In the genomic region with DNA sequence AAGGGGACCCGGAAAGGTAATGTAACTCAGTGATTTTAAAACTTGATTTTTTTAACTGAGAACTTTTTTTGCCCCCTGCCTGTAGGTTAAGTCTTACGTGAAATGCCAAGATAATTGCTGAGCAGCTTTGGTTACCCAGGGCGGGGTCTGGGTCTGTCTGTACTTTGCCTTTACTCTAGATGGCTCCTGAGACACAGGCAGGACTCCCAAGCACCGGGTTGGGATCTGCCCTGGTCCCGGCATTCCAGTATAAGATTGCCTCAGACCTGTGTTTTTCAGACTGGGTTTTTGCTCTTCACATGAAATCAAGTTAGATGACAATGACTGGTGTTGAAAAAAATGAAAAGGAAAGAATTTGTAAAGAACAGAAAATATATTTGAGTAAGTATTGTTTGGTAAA, we compare ENCODE assay signal across 27 cellular contexts.
"Had no signal": no experiment of that assay in that cellular context is flagged by ENCODE, and none has a peak within 500 bp of the region (broad histone marks: within the 10 kb centered on the region; RNA-seq: fewer than 3 reads in every experiment).

No MANE protein-coding gene starts in this region.

- H3K4me1 ChIP-seq: esophagus muscularis mucosa, lower lobe of right lung, pancreas, testis, tibial artery, upper lobe of left lung had no signal

- H3K27ac ChIP-seq: esophagus muscularis mucosa, heart right ventricle, lower lobe of right lung, neutrophil, pancreas, testis, tibial artery, upper lobe of left lung had no signal

- H3K27ac Mint-ChIP-seq: dendritic cell treated with granulocyte-macrophage colony-stimulating factor and Interleukin-4, amounts not matched to agents 40 ng/mL and 50 ng/mL, for 4 days; immature natural killer cell; naive B cell; natural killer cell treated with Interleukin-12 subunit alpha and Interleukin-12 subunit beta and Interleukin-15 and Interleukin-18, amount 100 ng/mL, for 72 hours; progenitor cell of endocrine pancreas; stimulated activated effector memory CD8-positive, alpha-beta T cell treated with anti-CD3 and anti-CD28 coated beads, Interleukin-12 subunit alpha, Interleukin-12 subunit beta, amount 100 ng/mL, for 72 hours had no signal

- H3K4me3 ChIP-seq: esophagus muscularis mucosa, heart right ventricle, lower lobe of right lung, pancreas, testis, tibial artery, upper lobe of left lung had no signal

- H3K27me3 ChIP-seq: esophagus muscularis mucosa, heart right ventricle, neutrophil, pancreas, testis, tibial artery, upper lobe of left lung had no signal

- H3K9me3 ChIP-seq: esophagus muscularis mucosa, heart right ventricle, lower lobe of right lung, neutrophil, pancreas, testis, tibial artery, upper lobe of left lung had no signal

- H3K27me3 Mint-ChIP-seq: dendritic cell treated with granulocyte-macrophage colony-stimulating factor and Interleukin-4, amounts not matched to agents 40 ng/mL and 50 ng/mL, for 4 days; naive B cell; natural killer cell treated with Interleukin-12 subunit alpha and Interleukin-12 subunit beta and Interleukin-15 and Interleukin-18, amount 100 ng/mL, for 72 hours; progenitor cell of endocrine pancreas had no signal

- H3K36me3 ChIP-seq: pancreas had no signal

- H3K4me1 Mint-ChIP-seq: immature natural killer cell; neural crest cell; stimulated activated effector memory CD8-positive, alpha-beta T cell treated with anti-CD3 and anti-CD28 coated beads, Interleukin-12 subunit alpha, Interleukin-12 subunit beta, amount 100 ng/mL, for 72 hours had no signal

- H3K4me3 Mint-ChIP-seq: dendritic cell treated with granulocyte-macrophage colony-stimulating factor and Interleukin-4, amounts not matched to agents 40 ng/mL and 50 ng/mL, for 4 days; immature natural killer cell; naive B cell; natural killer cell treated with Interleukin-12 subunit alpha and Interleukin-12 subunit beta and Interleukin-15 and Interleukin-18, amount 100 ng/mL, for 72 hours; neural crest cell; stimulated activated effector memory CD8-positive, alpha-beta T cell treated with anti-CD3 and anti-CD28 coated beads, Interleukin-12 subunit alpha, Interleukin-12 subunit beta, amount 100 ng/mL, for 72 hours had no signal

- H3K9me3 Mint-ChIP-seq: dendritic cell treated with granulocyte-macrophage colony-stimulating factor and Interleukin-4, amounts not matched to agents 40 ng/mL and 50 ng/mL, for 4 days; immature natural killer cell; naive B cell; natural killer cell treated with Interleukin-12 subunit alpha and Interleukin-12 subunit beta and Interleukin-15 and Interleukin-18, amount 100 ng/mL, for 72 hours; neural crest cell; stimulated activated effector memory CD8-positive, alpha-beta T cell treated with anti-CD3 and anti-CD28 coated beads, Interleukin-12 subunit alpha, Interleukin-12 subunit beta, amount 100 ng/mL, for 72 hours had no signal

- ATAC-seq: heart right ventricle; left ventricle myocardium superior; lower lobe of right lung; natural killer cell treated with Interleukin-12 subunit alpha and Interleukin-12 subunit beta and Interleukin-15 and Interleukin-18, amount 100 ng/mL, for 72 hours; pancreas; sciatic nerve; stimulated activated effector memory CD8-positive, alpha-beta T cell treated with anti-CD3 and anti-CD28 coated beads, Interleukin-12 subunit alpha, Interleukin-12 subunit beta, amount 100 ng/mL, for 72 hours had no signal

- H3K36me3 Mint-ChIP-seq: naive B cell had no signal

- DNase-seq: effector CD8-positive, alpha-beta T cell; foreskin melanocyte; glutamatergic neuron; heart right ventricle; hypothalamus; immature natural killer cell; islet precursor cell; kidney glomerular epithelial cell; left ventricle myocardium superior; lower lobe of right lung; naive B cell; pancreas; stimulated activated CD4-positive, alpha-beta T cell treated with anti-CD3 and anti-CD28 coated beads, Interleukin-2, amount 100 ng/mL, for 24 hours; stimulated activated CD4-positive, alpha-beta T cell treated with anti-CD3 and anti-CD28 coated beads, Interleukin-4, amount 100 ng/mL, for 24 hours; stimulated activated naive CD4-positive, alpha-beta T cell treated with Interleukin-2 at 50 U/mL for 16 hours; substantia nigra; testis; tibial artery; upper lobe of left lung had no signal
